In the genomic region with DNA sequence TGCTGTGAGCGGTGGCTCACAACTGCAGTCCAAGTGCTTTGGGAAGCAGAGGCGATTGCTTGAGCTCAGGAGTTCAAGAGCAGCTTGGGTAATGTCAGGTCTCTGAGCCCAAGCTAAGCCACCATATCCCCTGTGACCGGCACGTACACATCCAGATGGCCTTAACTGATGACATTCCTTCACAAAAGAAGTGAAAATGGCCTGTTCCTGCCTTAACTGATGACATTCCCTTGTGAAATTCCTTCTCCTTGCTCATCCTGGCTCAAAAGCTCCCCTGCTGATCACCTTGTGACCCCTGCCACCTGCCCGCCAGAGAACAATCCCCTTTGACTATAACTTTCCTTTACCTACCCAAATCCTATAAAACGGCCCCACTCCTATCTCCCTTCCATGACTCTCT, we compare ENCODE assay signal across 18 cellular contexts. TPM values are rescaled to one million over a fixed set of nuclear protein-coding genes. Genes with fewer than 3 reads are reported as not detected.
DNase-seq lines count a peak whose midpoint lies in the region; ATAC-seq and TF ChIP-seq lines count a peak whose summit lies in the region.
"Had no signal": no experiment of that assay in that cellular context is flagged by ENCODE, and none has a peak within 500 bp of the region (broad histone marks: within the 10 kb centered on the region; RNA-seq: fewer than 3 reads in every experiment).

No MANE protein-coding gene starts in this region.

- no peak for ATAC-seq in CD4-positive, alpha-beta T cell (ENCODE audit: poor library complexity)
- ATAC-seq in memory B cell (ENCODE audit: low read depth) (no peak), GM21528 (IDR thresholded peaks at IDR 0.05; ENCODE audit: low FRiP score, unreplicated experiment) (no peak), HG03045 (IDR thresholded peaks at IDR 0.05; ENCODE audit: unreplicated experiment) (no peak)
- ATAC-seq: pancreas, T-cell had no signal

- DNase-seq in AG04450 (ENCODE audit: low read depth, low spot score) (no peak), memory B cell (ENCODE audit: low spot score in 2 of 2) (no peak), NCI-H1105 (lab: John Stamatoyannopoulos, UW) (no peak), WERI-Rb-1 (no peak)
- DNase-seq in CD4-positive, alpha-beta T cell: no peak
- DNase-seq in activated T-helper 2 cell treated with anti-CD3 and anti-CD28 coated beads, Interferon-gamma antibody, Interleukin-2, Interleukin-4, amounts not matched to agents 10 μg/mL and 5 μg/mL and 100 μg/mL, durations not matched to agents 14 hours and 24 hours and 36 hours (ENCODE audit: low spot score): no peak
- DNase-seq: activated CD4-positive, alpha-beta T cell treated with anti-CD3 and anti-CD28 coated beads for 1 hour; activated gamma-delta T cell treated with Interleukin-2 at 50 U/mL for 16 hours; GOT3; NCI-H2171; pancreas; spleen; T-cell had no signal

- no peak overlapping the region for H3K27ac Mint-ChIP-seq in CD4-positive, alpha-beta T cell
- H3K27ac Mint-ChIP-seq in activated T-helper 2 cell treated with anti-CD3 and anti-CD28 coated beads, Interferon-gamma antibody, Interleukin-2, Interleukin-4, amounts not matched to agents 10 μg/mL and 5 μg/mL and 100 μg/mL, durations not matched to agents 14 hours and 24 hours and 36 hours: peak overlapping the region; percentile 13
- H3K27ac Mint-ChIP-seq in memory B cell: peak overlapping the region; percentile 24
- H3K27ac Mint-ChIP-seq: T-cell had no signal

- H3K36me3 ChIP-seq in WERI-Rb-1: 0 out of 2 replicates have a peak, but pooled peaks cover 12% of the 10 kb centered on the region

- intact Hi-C loops in CD4-positive, alpha-beta T cell (cut with DNase I, micrococcal nuclease): loop anchor here in 1 of 2 experiments (5.0 to 10.0 kb wide), 2 partner anchors 64 to 767 kb away; partner anchors contain the start of genes CCDC85C and SLC25A29
- intact Hi-C loops in activated T-helper 2 cell treated with anti-CD3 and anti-CD28 coated beads, Interferon-gamma antibody, Interleukin-2, Interleukin-4, amounts not matched to agents 10 μg/mL and 5 μg/mL and 100 μg/mL, durations not matched to agents 14 hours and 24 hours and 36 hours (cut with micrococcal nuclease): no loop called here

- H3K36me3 Mint-ChIP-seq in CD4-positive, alpha-beta T cell (ENCODE audit: low read depth): peaks cover 44% of the 10 kb centered on the region
- peaks cover 79% of the 10 kb centered on the region for H3K36me3 Mint-ChIP-seq in activated T-helper 2 cell treated with anti-CD3 and anti-CD28 coated beads, Interferon-gamma antibody, Interleukin-2, Interleukin-4, amounts not matched to agents 10 μg/mL and 5 μg/mL and 100 μg/mL, durations not matched to agents 14 hours and 24 hours and 36 hours (ENCODE audit: low read depth)
- H3K36me3 Mint-ChIP-seq in memory B cell: peaks cover 16% of the 10 kb centered on the region

- H3K9me3 ChIP-seq in AG04450 (ENCODE audit: control insufficient read depth, insufficient read depth, low read length): no peaks in the 10 kb centered on the region; the same call in 1 of the 2 replicates
- H3K9me3 ChIP-seq in CD4-positive, alpha-beta T cell (ENCODE audit: control insufficient read depth, low read length): no peaks in the 10 kb centered on the region
- no peaks in the 10 kb centered on the region for H3K9me3 ChIP-seq in WERI-Rb-1 (ENCODE audit: severe bottlenecking)
- H3K9me3 ChIP-seq: pancreas, spleen had no signal

- CTCF ChIA-PET in AG04450 (lab: Charles Lee): interaction anchor here (2.1 kb wide), 1 partner anchor 12 kb away, joined by 6 read pairs; no protein-coding TSS in a partner anchor
- CTCF ChIA-PET in CD4-positive, alpha-beta T cell (lab: Charles Lee): no interaction called here

- H3K27me3 ChIP-seq in AG04450 (ENCODE audit: control insufficient read depth, insufficient read depth, low read length): no peaks in the 10 kb centered on the region
- no peaks in the 10 kb centered on the region for H3K27me3 ChIP-seq in CD4-positive, alpha-beta T cell (ENCODE audit: control insufficient read depth, insufficient read depth, low read length)
- H3K27me3 ChIP-seq in WERI-Rb-1 (ENCODE audit: insufficient read depth, low read depth, severe bottlenecking): no peaks in the 10 kb centered on the region
- H3K27me3 ChIP-seq: cardiac muscle cell, pancreas, spleen had no signal

- no peaks in the 10 kb centered on the region for H3K27me3 Mint-ChIP-seq in CD4-positive, alpha-beta T cell
- no peaks in the 10 kb centered on the region for H3K27me3 Mint-ChIP-seq in activated T-helper 2 cell treated with anti-CD3 and anti-CD28 coated beads, Interferon-gamma antibody, Interleukin-2, Interleukin-4, amounts not matched to agents 10 μg/mL and 5 μg/mL and 100 μg/mL, durations not matched to agents 14 hours and 24 hours and 36 hours (ENCODE audit: low read depth)
- no peaks in the 10 kb centered on the region for H3K27me3 Mint-ChIP-seq in memory B cell
- H3K27me3 Mint-ChIP-seq: T-cell had no signal

- H3K4me1 Mint-ChIP-seq in CD4-positive, alpha-beta T cell (ENCODE audit: low read depth): peaks cover 30% of the 10 kb centered on the region
- H3K4me1 Mint-ChIP-seq in activated T-helper 2 cell treated with anti-CD3 and anti-CD28 coated beads, Interferon-gamma antibody, Interleukin-2, Interleukin-4, amounts not matched to agents 10 μg/mL and 5 μg/mL and 100 μg/mL, durations not matched to agents 14 hours and 24 hours and 36 hours (ENCODE audit: low read depth): peaks cover 60% of the 10 kb centered on the region
- H3K4me1 Mint-ChIP-seq in memory B cell: peaks cover 30% of the 10 kb centered on the region

- no peak overlapping the region for H3K27ac ChIP-seq in AG04450 (ENCODE audit: low read depth, low read length)
- no peak overlapping the region for H3K27ac ChIP-seq in CD4-positive, alpha-beta T cell (ENCODE audit: low read depth, low read length)
- H3K27ac ChIP-seq in WERI-Rb-1: no peak overlapping the region
- H3K27ac ChIP-seq: cardiac muscle cell, pancreas had no signal

- TF ChIP-seq CTCF in AG04450 (IDR thresholded peaks at IDR 0.05; ENCODE audit: low read depth, low read length) (no peak), WERI-Rb-1 (IDR thresholded peaks at IDR 0.05; ENCODE audit: low read depth, low read length) (no peak)
- no peak for TF ChIP-seq CTCF in CD4-positive, alpha-beta T cell (IDR thresholded peaks at IDR 0.05)

- H3K4me3 ChIP-seq in AG04450 (ENCODE audit: low read depth, low read length): peak overlapping the region; percentile 31
- no peak overlapping the region for H3K4me3 ChIP-seq in WERI-Rb-1 (ENCODE audit: low read depth, low read length)
- H3K4me3 ChIP-seq: cardiac muscle cell, pancreas had no signal

- H3K9me3 Mint-ChIP-seq in CD4-positive, alpha-beta T cell: no peaks in the 10 kb centered on the region
- H3K9me3 Mint-ChIP-seq in activated T-helper 2 cell treated with anti-CD3 and anti-CD28 coated beads, Interferon-gamma antibody, Interleukin-2, Interleukin-4, amounts not matched to agents 10 μg/mL and 5 μg/mL and 100 μg/mL, durations not matched to agents 14 hours and 24 hours and 36 hours: no peaks in the 10 kb centered on the region
- no peaks in the 10 kb centered on the region for H3K9me3 Mint-ChIP-seq in memory B cell
- H3K9me3 Mint-ChIP-seq: T-cell had no signal

- peak overlapping the region; percentile 46 for H3K4me3 Mint-ChIP-seq in CD4-positive, alpha-beta T cell
- H3K4me3 Mint-ChIP-seq in activated T-helper 2 cell treated with anti-CD3 and anti-CD28 coated beads, Interferon-gamma antibody, Interleukin-2, Interleukin-4, amounts not matched to agents 10 μg/mL and 5 μg/mL and 100 μg/mL, durations not matched to agents 14 hours and 24 hours and 36 hours (ENCODE audit: low read depth): peak overlapping the region; percentile 23
- no peak overlapping the region for H3K4me3 Mint-ChIP-seq in memory B cell
- H3K4me3 Mint-ChIP-seq: T-cell had no signal

- POLR2A ChIA-PET in AG04450 (lab: Yijun Ruan, JAX): no interaction called here
- POLR2A ChIA-PET in CD4-positive, alpha-beta T cell (lab: Charles Lee): no interaction called here

RNA-seq across cellular contexts. Expression of gene WDR25, which starts 4.5 kb away (rescaled TPM):
- 16.0 and 16.8 TPM in 2 replicates for polyA plus RNA-seq in AG04450 (2011; rRNA removed)
- polyA minus RNA-seq in AG04450 (2011; rRNA and poly(A)+ RNA removed): 10.6 and 17.5 TPM in 2 replicates
- 1 to 10 TPM; 2.0 to 2.4 TPM for total RNA-seq in CD4-positive, alpha-beta T cell
- total RNA-seq in activated T-helper 2 cell treated with anti-CD3 and anti-CD28 coated beads, Interferon-gamma antibody, Interleukin-2, Interleukin-4, amounts not matched to agents 10 μg/mL and 5 μg/mL and 100 μg/mL, durations not matched to agents 14 hours and 24 hours and 36 hours: 6.9 and 7.3 TPM in 2 replicates

RNA-seq across cellular contexts. Expression of gene SLC25A47, which starts 48.6 kb away (rescaled TPM):
- not detected in 2 replicates for polyA plus RNA-seq in AG04450 (2011; rRNA removed)
- polyA minus RNA-seq in AG04450 (2011; rRNA and poly(A)+ RNA removed): not detected in 2 replicates
- total RNA-seq in CD4-positive, alpha-beta T cell: not detected
- not detected in 2 replicates for total RNA-seq in activated T-helper 2 cell treated with anti-CD3 and anti-CD28 coated beads, Interferon-gamma antibody, Interleukin-2, Interleukin-4, amounts not matched to agents 10 μg/mL and 5 μg/mL and 100 μg/mL, durations not matched to agents 14 hours and 24 hours and 36 hours
- total RNA-seq: cardiac muscle cell, spleen, subcutaneous adipose tissue had no signal
- polyA plus RNA-seq: BJ had no signal
